7 cellular contexts compared by ENCODE assay signal in genomic region chr12:121806556-121807308, GRCh38. TPM values are rescaled to one million over a fixed set of nuclear protein-coding genes. Genes with fewer than 3 reads are reported as not detected.
DNase-seq lines count a peak whose midpoint lies in the region; ATAC-seq, FAIRE-seq and TF ChIP-seq lines count a peak whose summit lies in the region.

No MANE protein-coding gene starts in this region.

- H3K4me2 ChIP-seq in GM23248 (ENCODE audit: unreplicated experiment): peak overlapping the region; percentile 98
- H3K4me2 ChIP-seq in PC-9: peak overlapping the region; percentile 96

- ATAC-seq in pancreas (peak in 2 of 4 donors; percentile 5 to 8), HG03354 (IDR thresholded peaks at IDR 0.05; ENCODE audit: poor library complexity, severe bottlenecking, unreplicated experiment) (no peak)

- peaks cover 7% of the 10 kb centered on the region; the same call in 1 of the 2 replicates for H3K36me3 ChIP-seq in GM23248 (ENCODE audit: low read depth)
- no peaks in the 10 kb centered on the region for H3K36me3 ChIP-seq in PC-9 (ENCODE audit: low read depth)
- peaks cover 0 to 30% of the 10 kb centered on the region in 2 donors for H3K36me3 ChIP-seq in esophagus (ENCODE audit: control insufficient read depth in 2 of 2, insufficient read depth in 2 of 2, low read length in 1 of 2)
- peaks cover 0 to 26% (median 20%) of the 10 kb centered on the region in 3 donors for H3K36me3 ChIP-seq in pancreas

- no peak overlapping the region for H2AFZ ChIP-seq in GM23248
- no peak overlapping the region for H2AFZ ChIP-seq in PC-9

- CTCF ChIA-PET in PC-9 (lab: Charles Lee): interaction anchor here (0.7 to 1.7 kb wide), 3 partner anchors 10 to 77 kb away, joined by 5 to 8 read pairs (median 6); no protein-coding TSS in a partner anchor

- H3F3A ChIP-seq in GM23248 (ENCODE audit: insufficient read depth): peaks cover 21% of the 10 kb centered on the region
- H3F3A ChIP-seq in PC-9 (ENCODE audit: insufficient read depth, low read depth): peaks cover 31% of the 10 kb centered on the region

- DNase-seq in GM23248: peak; percentile 66
- DNase-seq in PC-9: no peak
- peak in 3 of 6 donors; percentile 38 to 61 (median 60) for DNase-seq in pancreas
- DNase-seq in superior temporal gyrus (ENCODE audit: extremely low spot score): no peak
- DNase-seq in DMS 273 treated with DMSO at 0.1 percent for 48 hours (lab: John Stamatoyannopoulos, UW): no peak

- H3K9me3 ChIP-seq in GM23248 (ENCODE audit: low read depth) (no peaks in the 10 kb centered on the region), PC-9 (ENCODE audit: insufficient read depth, low read depth) (no peaks in the 10 kb centered on the region), esophagus (ENCODE audit: control insufficient read depth in 2 of 2, insufficient read depth in 1 of 2, low read depth in 1 of 2, low read length in 1 of 2) (no peaks in the 10 kb centered on the region), pancreas (no peaks in the 10 kb centered on the region)

- peak overlapping the region; percentile 99 for H3K9ac ChIP-seq in GM23248

- intact Hi-C loops in PC-9 (cut with micrococcal nuclease; ENCODE audit: unreplicated experiment) (no loop called here), pancreas (cut with DNase I) (no loop called here)

- H3K4me1 ChIP-seq in GM23248 (ENCODE audit: insufficient read depth) (peaks cover 25% of the 10 kb centered on the region), PC-9 (replicated peaks; ENCODE audit: insufficient read depth) (peaks cover 26% of the 10 kb centered on the region), esophagus (ENCODE audit: control insufficient read depth in 2 of 2, insufficient read depth in 2 of 2, low read length in 1 of 2) (peaks cover 10 to 14% of the 10 kb centered on the region in 2 donors), pancreas (peaks cover 0 to 23% (median 4%) of the 10 kb centered on the region in 3 donors)

- H3K4me3 ChIP-seq in GM23248 (peak overlapping the region; percentile 80), PC-9 (peak overlapping the region; percentile 78; the same call in 1 of the 2 replicates), esophagus (ENCODE audit: low read depth in 1 of 2, low read length in 2 of 2) (peak overlapping the region; percentile 50 to 88), pancreas (peak overlapping the region; percentile 19 to 68 (median 60))

- POLR2A ChIA-PET in PC-9 (lab: Charles Lee; ENCODE audit: unreplicated experiment): interaction anchor here (0.6 to 1.1 kb wide), 3 partner anchors 11 to 21 kb away, joined by 4 to 7 read pairs (median 4); no protein-coding TSS in a partner anchor

- H4K20me1 ChIP-seq in GM23248 (ENCODE audit: insufficient read depth) (no peaks in the 10 kb centered on the region), PC-9 (ENCODE audit: insufficient read depth) (peaks cover 17% of the 10 kb centered on the region)

- peaks cover 84% of the 10 kb centered on the region for H3K79me2 ChIP-seq in GM23248 (ENCODE audit: insufficient read depth)
- peaks cover 58% of the 10 kb centered on the region for H3K79me2 ChIP-seq in PC-9 (ENCODE audit: low read depth)

- H3K27ac ChIP-seq in GM23248 (peak overlapping the region; percentile 47), PC-9 (no peak overlapping the region), esophagus (ENCODE audit: low read depth in 2 of 2, low read length in 1 of 2) (peak overlapping the region; percentile 15 to 22), pancreas (peak overlapping the region in 3 of 4 donors; percentile 18 to 62 (median 60))

- no peaks in the 10 kb centered on the region for H3K27me3 ChIP-seq in GM23248 (replicated peaks; ENCODE audit: insufficient read depth)
- H3K27me3 ChIP-seq in PC-9 (ENCODE audit: insufficient read depth, low read depth): no peaks in the 10 kb centered on the region
- no peaks in the 10 kb centered on the region for H3K27me3 ChIP-seq in esophagus (ENCODE audit: control insufficient read depth in 1 of 2, insufficient read depth in 2 of 2, low read length in 2 of 2)
- H3K27me3 ChIP-seq in pancreas: no peaks in the 10 kb centered on the region

- H3K9me2 ChIP-seq in GM23248 (ENCODE audit: insufficient read depth) (no peaks in the 10 kb centered on the region), PC-9 (ENCODE audit: insufficient read depth) (no peaks in the 10 kb centered on the region)

- FAIRE-seq in pancreas (lab: Jason Lieb, UNC): no peak

- TF ChIP-seq CTCF in PC-9 (conservative IDR thresholded peaks at IDR 0.05) (no peak), pancreas (IDR thresholded peaks at IDR 0.05) (no peak)

- no TSS peak for BruUV-seq in PC-9 (replicated peaks; lab: Mats Ljungman, UMichigan)

- in situ Hi-C loops in GM23248 (cut with MboI): no loop called here

- 22 to 33% methylated on average over 19 of the region's 19 CpGs for WGBS in GM23248 (ENCODE audit: low coverage in 1 of 2, low lambda C conversion rate in 2 of 2, missing lambda C conversion rate in 2 of 2), 2 experiments
- WGBS in esophagus, 2 donors: 26 to 34% methylated on average over 19 of the region's 19 CpGs
- WGBS in pancreas, 2 donors: 8 to 9% methylated on average over 17 to 19 of the region's 19 CpGs

RNA-seq across cellular contexts. Expression of gene SETD1B, which starts 2.9 kb away (rescaled TPM):
- 2.0 and 2.7 TPM in 2 replicates for total RNA-seq in GM23248 (2014; rRNA removed; shearing (Covaris generic))
- polyA plus RNA-seq in GM23248 (2016; fragmentation: Nextera tagmentation; extraction: Ambion mirVana): 1.7 and 2.0 TPM in 2 replicates
- 16.4 and 22.6 TPM in 2 replicates for total RNA-seq in PC-9 (2021)
- 10 to 100 TPM in 1 of 2 donors, 1 to 10 TPM in 1; 7.7 to 12.8 TPM for polyA plus RNA-seq in esophagus
- total RNA-seq in pancreas: 10 to 100 TPM; 10.5 to 16.3 (median 12.2) TPM
- polyA plus RNA-seq in pancreas: 10 to 100 TPM in 1 of 2 donors, 1 to 10 TPM in 1; 9.2 to 18.5 TPM

RNA-seq across cellular contexts. Expression of gene RHOF, which starts 13.2 kb away (rescaled TPM):
- 6.7 and 8.2 TPM in 2 replicates for total RNA-seq in GM23248 (2014; rRNA removed; shearing (Covaris generic))
- polyA plus RNA-seq in GM23248 (2016; fragmentation: Nextera tagmentation; extraction: Ambion mirVana) (1.5 and 2.4 TPM in 2 replicates), esophagus (1 to 10 TPM; 5.8 to 6.4 TPM), pancreas (1 to 10 TPM; 2.8 to 5.6 TPM)
- total RNA-seq in PC-9 (2021) (132 and 179 TPM in 2 replicates), pancreas (10 to 100 TPM in 1 of 6 donors, 1 to 10 TPM in 5; 3.6 to 12.6 (median 4.9) TPM)

RNA-seq across cellular contexts. Expression of gene HPD, which starts 51.9 kb away (rescaled TPM):
- not detected in 2 replicates for total RNA-seq in GM23248 (2014; rRNA removed; shearing (Covaris generic))
- polyA plus RNA-seq in GM23248 (2016; fragmentation: Nextera tagmentation; extraction: Ambion mirVana) (not detected in 2 replicates), esophagus (under 1 TPM; 0.29 to 0.31 TPM), pancreas (1 to 10 TPM; 2.8 to 3.9 TPM)
- total RNA-seq in PC-9 (2021) (0.35 and 0.92 TPM in 2 replicates), pancreas (1 to 10 TPM in 5 of 6 donors, under 1 TPM in 1; 0.71 to 3.0 (median 1.9) TPM)
